ENCODE assay signal across 8 cellular contexts in genomic region chr11:94623120-94623735, GRCh38. TPM values are rescaled to one million over a fixed set of nuclear protein-coding genes. Genes with fewer than 3 reads are reported as not detected.
A peak's percentile ranks its signal among the peaks of the same experiment; 100 is the strongest.
DNase-seq lines count a peak whose midpoint lies in the region; ATAC-seq and TF ChIP-seq lines count a peak whose summit lies in the region.

No MANE protein-coding gene starts in this region.

- H3K36me3 ChIP-seq in DOHH2 (ENCODE audit: control insufficient read depth, low read length) = no peaks in the 10 kb centered on the region
- H3K36me3 ChIP-seq in OCI-LY3 (replicated peaks; ENCODE audit: low read depth, low read length) = no peaks in the 10 kb centered on the region

- no peaks in the 10 kb centered on the region for H3K9me2 ChIP-seq in DOHH2 (replicated peaks; ENCODE audit: control insufficient read depth, low read length)

- H3K9me3 ChIP-seq in DOHH2 (ENCODE audit: control insufficient read depth, insufficient read depth, low read length) = peaks cover 8% of the 10 kb centered on the region; the same call in 1 of the 2 replicates
- no peaks in the 10 kb centered on the region for H3K9me3 ChIP-seq in OCI-LY3 (ENCODE audit: insufficient read depth, low read length)

- TF ChIP-seq CTCF in DOHH2 (IDR thresholded peaks at IDR 0.05; ENCODE audit: low read depth, low read length, poor library complexity, severe bottlenecking) (peak; percentile 71), OCI-LY3 (IDR thresholded peaks at IDR 0.05; ENCODE audit: low read depth, low read length) (peak; percentile 97)

- no peak overlapping the region for H2AFZ ChIP-seq in OCI-LY3 (ENCODE audit: low read depth, low read length)

- ATAC-seq in GM21576 (IDR thresholded peaks at IDR 0.05; ENCODE audit: unreplicated experiment) = peak; percentile 84
- ATAC-seq in HG03025 (IDR thresholded peaks at IDR 0.05; ENCODE audit: low FRiP score, unreplicated experiment) = no peak

- no peak overlapping the region for H3K4me2 ChIP-seq in DOHH2 (ENCODE audit: low read length)
- H3K4me2 ChIP-seq in OCI-LY3 (ENCODE audit: low read length) = peak overlapping the region; percentile 28; the same call in 1 of the 2 replicates

- no peak overlapping the region for H3K4me3 ChIP-seq in DOHH2 (ENCODE audit: low read length)
- H3K4me3 ChIP-seq in OCI-LY3 (ENCODE audit: low read length) = no peak overlapping the region

- H3K27ac ChIP-seq in DOHH2 (ENCODE audit: low read depth, low read length) = no peak overlapping the region
- no peak overlapping the region for H3K27ac ChIP-seq in OCI-LY3 (ENCODE audit: low read length)

- DNase-seq in LHCN-M2 (ENCODE audit: low read depth) (peak; percentile 72), glomerular visceral epithelial cell (ENCODE audit: extremely low spot score) (peak; percentile 73), pons (ENCODE audit: low spot score) (peak; percentile 80)
- peak; percentile 12 for DNase-seq in activated naive CD4-positive, alpha-beta T cell treated with Interleukin-2 at 50 U/mL for 16 hours

- H3F3A ChIP-seq in DOHH2 (ENCODE audit: control insufficient read depth, insufficient read depth) = no peaks in the 10 kb centered on the region

- H3K27me3 ChIP-seq in DOHH2 (ENCODE audit: control insufficient read depth, low read length) (peaks cover 3% of the 10 kb centered on the region; the same call in 1 of the 2 replicates), OCI-LY3 (ENCODE audit: low read depth, low read length) (no peaks in the 10 kb centered on the region)

- H3K9ac ChIP-seq in OCI-LY3 (ENCODE audit: low read length) = no peak overlapping the region

- H4K20me1 ChIP-seq in DOHH2 (ENCODE audit: control insufficient read depth, insufficient read depth, low read depth, low read length) (no peaks in the 10 kb centered on the region), OCI-LY3 (ENCODE audit: insufficient read depth, low read length) (no peaks in the 10 kb centered on the region)

- H3K4me1 ChIP-seq in DOHH2 (ENCODE audit: control insufficient read depth, low read length) = no peaks in the 10 kb centered on the region
- H3K4me1 ChIP-seq in OCI-LY3 (ENCODE audit: low read length) = no peaks in the 10 kb centered on the region

- no peaks in the 10 kb centered on the region for H3K79me2 ChIP-seq in DOHH2 (ENCODE audit: control insufficient read depth, low read length)
- no peaks in the 10 kb centered on the region for H3K79me2 ChIP-seq in OCI-LY3 (ENCODE audit: low read length)

RNA-seq across cellular contexts. Expression of gene PIWIL4, which starts 56.1 kb away (rescaled TPM):
- total RNA-seq in LHCN-M2 (2014; rRNA removed) = 0.52 and 1.2 TPM in 2 replicates
- polyA plus RNA-seq in LHCN-M2 (2012) = 0.36 TPM

Comparison
In these comparisons a context has a peak if more than half of its experiments do, and no peak if none do; other contexts are left out.
1. DNase-seq: peak in every context shown above with its lines; median percentile 80 in pons; 73 in glomerular visceral epithelial cell; 72 in LHCN-M2; 12 in activated naive CD4-positive, alpha-beta T cell treated with Interleukin-2 at 50 U/mL for 16 hours.